Comparison of ENCODE assay signal across 19 cellular contexts in the genomic region with DNA sequence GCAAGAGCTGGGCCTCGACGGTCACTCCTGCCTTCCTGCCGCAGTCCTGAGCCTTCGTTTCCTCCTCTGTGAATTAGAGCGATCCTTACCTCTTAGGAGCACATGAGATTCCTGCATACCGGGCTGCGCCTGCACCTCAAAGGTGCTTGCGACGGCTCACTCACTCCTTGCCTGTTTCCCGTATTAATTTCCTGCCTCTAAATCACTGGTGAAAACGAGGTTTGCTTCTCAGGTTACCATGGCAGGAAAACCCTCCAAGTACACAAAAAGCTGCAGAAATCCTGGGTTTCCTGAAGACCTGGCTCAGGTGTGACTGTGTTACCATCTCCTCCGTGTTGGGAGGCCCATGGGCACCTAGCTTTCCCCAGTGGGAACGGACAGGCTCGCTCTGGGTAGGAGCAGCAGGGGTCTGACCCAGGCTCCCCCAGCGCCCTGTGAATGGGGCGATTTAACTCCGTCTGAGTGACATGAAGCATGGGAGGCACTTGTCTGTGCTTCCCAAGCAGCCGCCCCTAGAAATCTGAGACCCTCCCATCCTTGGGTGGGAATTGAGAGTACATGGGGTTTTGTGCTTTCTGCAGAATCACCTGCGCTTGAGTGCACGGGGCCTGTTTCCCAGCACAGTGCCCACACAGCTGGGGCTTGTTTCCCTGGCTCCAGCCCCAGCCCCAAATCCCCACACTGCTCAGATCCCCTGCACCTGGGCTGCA.
"Had no signal": no experiment of that assay in that cellular context is flagged by ENCODE, and none has a peak within 500 bp of the region (broad histone marks: within the 10 kb centered on the region; RNA-seq: fewer than 3 reads in every experiment).

No MANE protein-coding gene starts in this region.

- H3K9me3 ChIP-seq: esophagus squamous epithelium, gastroesophageal sphincter, left ventricle myocardium inferior, lower lobe of right lung, right atrium auricular region, suprapubic skin, thyroid gland, upper lobe of left lung, uterus had no signal

- H3K4me3 ChIP-seq: esophagus squamous epithelium, gastroesophageal sphincter, left ventricle myocardium inferior, lower lobe of right lung, right atrium auricular region, suprapubic skin, thyroid gland, upper lobe of left lung, uterus had no signal

- H3K27ac ChIP-seq: epithelial cell of prostate, esophagus squamous epithelium, gastroesophageal sphincter, left ventricle myocardium inferior, lower lobe of right lung, right atrium auricular region, suprapubic skin, thyroid gland, upper lobe of left lung, uterus had no signal

- ATAC-seq: effector memory CD8-positive, alpha-beta T cell; gastroesophageal sphincter; lower lobe of right lung had no signal

- DNase-seq: effector memory CD8-positive, alpha-beta T cell; esophagus squamous epithelium; foreskin fibroblast; glutamatergic neuron; immature natural killer cell; left ventricle myocardium inferior; lower lobe of right lung; mesenchymal stem cell; naive B cell; small intestine; stimulated activated CD4-positive, alpha-beta T cell treated with anti-CD3 and anti-CD28 coated beads, Interleukin-12 subunit alpha, Interleukin-12 subunit beta, amount 100 ng/mL, for 4 hours; stimulated activated naive CD4-positive, alpha-beta T cell treated with Interleukin-2 at 50 U/mL for 16 hours; thyroid gland; upper lobe of left lung; uterus had no signal

- H3K4me1 ChIP-seq: esophagus squamous epithelium, gastroesophageal sphincter, left ventricle myocardium inferior, lower lobe of right lung, right atrium auricular region, suprapubic skin, thyroid gland, upper lobe of left lung, uterus had no signal

- H3K27me3 ChIP-seq: right atrium auricular region, thyroid gland, upper lobe of left lung, uterus had no signal

- H3K36me3 ChIP-seq: esophagus squamous epithelium, gastroesophageal sphincter, left ventricle myocardium inferior, lower lobe of right lung, right atrium auricular region, suprapubic skin, thyroid gland, upper lobe of left lung, uterus had no signal
